8 cellular contexts compared by ENCODE assay signal in the genomic region with DNA sequence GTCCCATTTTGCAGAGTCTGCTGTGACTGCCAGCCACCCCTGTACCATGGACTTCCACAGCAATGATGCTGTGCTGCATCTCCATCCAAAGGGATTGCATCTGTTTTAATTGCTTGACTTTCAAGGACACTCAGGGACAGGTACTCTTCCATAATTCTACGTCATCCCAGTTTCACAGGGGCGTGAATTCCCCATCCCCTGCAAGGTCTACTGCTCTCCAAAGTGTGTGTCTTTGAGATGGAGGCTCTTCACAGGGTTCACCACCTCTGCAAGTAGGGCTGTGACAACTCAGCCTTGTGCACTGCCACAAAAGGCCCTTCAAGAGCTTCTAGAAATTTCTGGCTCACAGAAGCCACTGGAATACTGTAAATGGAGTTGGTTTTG.
DNase-seq lines count a peak whose midpoint lies in the region; ATAC-seq and TF ChIP-seq lines count a peak whose summit lies in the region.
"Not testable (repeated sequence)": the region's sequence is repeated elsewhere in the genome, so short reads cannot be mapped to it uniquely, and the experiment has no call there.

No MANE protein-coding gene starts in this region.

- WGBS in aorta, 2 donors: 96 to 97% methylated on average over 2 of the region's 2 CpGs

- H2AFZ ChIP-seq in ACC112 (ENCODE audit: low read length, unreplicated experiment); PC-3 (ENCODE audit: low read length): not testable (repeated sequence)

- not testable (repeated sequence) for H3K79me2 ChIP-seq in ACC112 (ENCODE audit: control insufficient read depth, insufficient read depth, low read length, unreplicated experiment); PC-3 (ENCODE audit: low read length)

- not testable (repeated sequence) for H3K4me3 Mint-ChIP-seq in activated CD4-positive, alpha-beta T cell treated with anti-CD3 and anti-CD28 coated beads for 36 hours; osteocyte (ENCODE audit: unreplicated experiment)
- H3K4me3 Mint-ChIP-seq in activated T-cell treated with anti-CD3 and anti-CD28 coated beads, Interleukin-2, amount 50 U/mL, for 4 hours: peak overlapping the region; percentile 29
- H3K4me3 Mint-ChIP-seq in effector memory CD8-positive, alpha-beta T cell: peak overlapping the region in 1 of 2 donors; percentile 38

- not testable (repeated sequence) for H3K27me3 ChIP-seq in ACC112 (ENCODE audit: insufficient read depth, low read length); PC-3 (ENCODE audit: low read length); aorta (ENCODE audit: control insufficient read depth in 1 of 2, insufficient read depth in 2 of 2, low read length in 1 of 2)

- not testable (repeated sequence) for H3K4me3 ChIP-seq in ACC112 (ENCODE audit: low read depth, low read length); PC-3 (ENCODE audit: low read length); aorta (ENCODE audit: low read length in 2 of 2)

- not testable (repeated sequence) for H3K9me3 Mint-ChIP-seq in activated CD4-positive, alpha-beta T cell treated with anti-CD3 and anti-CD28 coated beads for 36 hours (ENCODE audit: low read depth); activated T-cell treated with anti-CD3 and anti-CD28 coated beads, Interleukin-2, amount 50 U/mL, for 4 hours; activated naive CD4-positive, alpha-beta T cell treated with anti-CD3 and anti-CD28 coated beads, Interleukin-2, amount 50 U/mL, for 72 hours; effector memory CD8-positive, alpha-beta T cell; osteocyte (ENCODE audit: unreplicated experiment)

- BruUV-seq in PC-3 (replicated peaks; lab: Mats Ljungman, UMichigan): not testable (repeated sequence)

- not testable (repeated sequence) for H3K9me3 ChIP-seq in PC-3 (ENCODE audit: low read length); aorta (ENCODE audit: control insufficient read depth, low read length)

- H3K27me3 Mint-ChIP-seq in activated CD4-positive, alpha-beta T cell treated with anti-CD3 and anti-CD28 coated beads for 36 hours; activated T-cell treated with anti-CD3 and anti-CD28 coated beads, Interleukin-2, amount 50 U/mL, for 4 hours (ENCODE audit: low read depth); effector memory CD8-positive, alpha-beta T cell; osteocyte (ENCODE audit: unreplicated experiment): not testable (repeated sequence)

- CTCF ChIA-PET in PC-3 (lab: Charles Lee); activated CD4-positive, alpha-beta T cell treated with anti-CD3 and anti-CD28 coated beads for 36 hours (lab: Charles Lee): not testable (repeated sequence)

- DNase-seq in PC-3; activated CD4-positive, alpha-beta T cell treated with anti-CD3 and anti-CD28 coated beads for 36 hours; activated T-cell treated with anti-CD3 and anti-CD28 coated beads, Interleukin-2, amount 50 U/mL, for 4 hours; activated naive CD4-positive, alpha-beta T cell treated with anti-CD3 and anti-CD28 coated beads, Interleukin-2, amount 50 U/mL, for 72 hours (ENCODE audit: low spot score in 2 of 2); effector memory CD8-positive, alpha-beta T cell; osteocyte (ENCODE audit: extremely low spot score, unreplicated experiment); aorta: not testable (repeated sequence)

- H3K4me2 ChIP-seq in PC-3 (ENCODE audit: low read length): peak overlapping the region; percentile 46

- not testable (repeated sequence) for H3K36me3 ChIP-seq in ACC112 (ENCODE audit: insufficient read depth, low read length); PC-3 (ENCODE audit: low read depth, low read length); aorta (ENCODE audit: control insufficient read depth in 1 of 2, insufficient read depth in 2 of 2, low read length in 1 of 2)

- TF ChIP-seq CTCF in PC-3 (conservative IDR thresholded peaks at IDR 0.05; ENCODE audit: low read depth, low read length); osteocyte (IDR thresholded peaks at IDR 0.05): not testable (repeated sequence)

- ATAC-seq in PC-3; activated CD4-positive, alpha-beta T cell treated with anti-CD3 and anti-CD28 coated beads for 36 hours; activated T-cell treated with anti-CD3 and anti-CD28 coated beads, Interleukin-2, amount 50 U/mL, for 4 hours; activated naive CD4-positive, alpha-beta T cell treated with anti-CD3 and anti-CD28 coated beads, Interleukin-2, amount 50 U/mL, for 72 hours; effector memory CD8-positive, alpha-beta T cell (replicated peaks): not testable (repeated sequence)
- ATAC-seq in aorta (ENCODE audit: low FRiP score): peak; percentile 16

- H3K9me2 ChIP-seq in PC-3 (replicated peaks; ENCODE audit: low read length): not testable (repeated sequence)

- POLR2A ChIA-PET in PC-3 (lab: Charles Lee; ENCODE audit: unreplicated experiment); activated CD4-positive, alpha-beta T cell treated with anti-CD3 and anti-CD28 coated beads for 36 hours (lab: Charles Lee): not testable (repeated sequence)

- peak overlapping the region; percentile 83 for H3K27ac Mint-ChIP-seq in activated CD4-positive, alpha-beta T cell treated with anti-CD3 and anti-CD28 coated beads for 36 hours
- peak overlapping the region; percentile 77 to 95 for H3K27ac Mint-ChIP-seq in activated naive CD4-positive, alpha-beta T cell treated with anti-CD3 and anti-CD28 coated beads, Interleukin-2, amount 50 U/mL, for 72 hours
- peak overlapping the region; percentile 53 to 67 for H3K27ac Mint-ChIP-seq in effector memory CD8-positive, alpha-beta T cell
- peak overlapping the region; percentile 65 for H3K27ac Mint-ChIP-seq in osteocyte (ENCODE audit: unreplicated experiment)

- intact Hi-C loops in PC-3 (cut with micrococcal nuclease); activated CD4-positive, alpha-beta T cell treated with anti-CD3 and anti-CD28 coated beads for 36 hours (cut with DNase I, micrococcal nuclease); aorta (cut with DNase I): not testable (repeated sequence)

- not testable (repeated sequence) for H4K20me1 ChIP-seq in PC-3 (ENCODE audit: low read length)

- not testable (repeated sequence) for H3K9ac ChIP-seq in PC-3 (ENCODE audit: low read length)

- not testable (repeated sequence) for H3K4me1 ChIP-seq in ACC112 (ENCODE audit: control insufficient read depth, insufficient read depth, low read length, unreplicated experiment); PC-3 (ENCODE audit: insufficient read depth, low read length); aorta (ENCODE audit: control insufficient read depth in 1 of 2, insufficient read depth in 2 of 2, low read length in 2 of 2)

- H3K27ac ChIP-seq in ACC112 (ENCODE audit: low read depth, low read length): peak overlapping the region; percentile 70
- peak overlapping the region; percentile 44 for H3K27ac ChIP-seq in PC-3 (ENCODE audit: low read length)
- H3K27ac ChIP-seq in aorta (ENCODE audit: low read depth in 1 of 2, low read length in 2 of 2): not testable (repeated sequence)

- not testable (repeated sequence) for H3K36me3 Mint-ChIP-seq in activated CD4-positive, alpha-beta T cell treated with anti-CD3 and anti-CD28 coated beads for 36 hours (ENCODE audit: low read depth); activated T-cell treated with anti-CD3 and anti-CD28 coated beads, Interleukin-2, amount 50 U/mL, for 4 hours (ENCODE audit: insufficient read depth); activated naive CD4-positive, alpha-beta T cell treated with anti-CD3 and anti-CD28 coated beads, Interleukin-2, amount 50 U/mL, for 72 hours; effector memory CD8-positive, alpha-beta T cell (ENCODE audit: insufficient read depth); osteocyte (ENCODE audit: unreplicated experiment)

- not testable (repeated sequence) for H3F3A ChIP-seq in PC-3 (ENCODE audit: low read length, unreplicated experiment)

- H3K4me1 Mint-ChIP-seq in activated CD4-positive, alpha-beta T cell treated with anti-CD3 and anti-CD28 coated beads for 36 hours: peaks cover 28% of the 10 kb centered on the region
- H3K4me1 Mint-ChIP-seq in activated T-cell treated with anti-CD3 and anti-CD28 coated beads, Interleukin-2, amount 50 U/mL, for 4 hours (ENCODE audit: low read depth): peaks cover 30% of the 10 kb centered on the region
- peaks cover 11 to 14% of the 10 kb centered on the region in 2 donors for H3K4me1 Mint-ChIP-seq in effector memory CD8-positive, alpha-beta T cell (ENCODE audit: low read depth in 2 of 2)
- H3K4me1 Mint-ChIP-seq in osteocyte (ENCODE audit: unreplicated experiment): peaks cover 11% of the 10 kb centered on the region
